1 cellular context compared by ENCODE assay signal in genomic region chr1:934991-935750, GRCh38.
TF ChIP-seq lines count a peak whose summit lies in the region.

No MANE protein-coding gene starts in this region.

TF ChIP-seq in H1, 55 proteins besides CTCF, POLR2A, EP300 and RAD21:
- no peak for TF ChIP-seq CHD2 (IDR thresholded peaks at IDR 0.05; ENCODE audit: low read length)
- TF ChIP-seq SUZ12 (IDR thresholded peaks at IDR 0.05; ENCODE audit: low read length) = peak; percentile 33; the same call in 1 of the 2 replicates
